Comparison of ENCODE assay signal across 12 cellular contexts in the genomic region with DNA sequence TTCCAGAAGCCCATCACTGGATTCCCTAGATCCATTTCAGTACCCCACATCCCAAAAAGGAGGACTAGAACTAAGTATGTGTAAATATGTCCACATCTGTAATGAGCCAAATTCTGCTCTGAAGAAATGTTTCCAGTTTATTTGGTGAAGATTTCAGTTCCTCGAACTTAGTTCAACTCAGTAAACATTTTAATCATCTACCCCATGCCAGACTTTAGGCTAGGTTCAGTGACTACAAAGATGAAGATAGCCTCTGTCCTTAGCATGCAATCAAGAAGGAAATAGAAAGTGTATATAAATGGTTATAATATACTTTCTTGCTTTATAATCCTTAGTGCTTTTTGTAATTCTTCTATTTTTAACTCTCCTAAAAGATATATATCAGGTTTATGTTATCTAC. TPM values are rescaled to one million over a fixed set of nuclear protein-coding genes. Genes with fewer than 3 reads are reported as not detected.
DNase-seq lines count a peak whose midpoint lies in the region; TF ChIP-seq lines count a peak whose summit lies in the region.
"Had no signal": no experiment of that assay in that cellular context is flagged by ENCODE, and none has a peak within 500 bp of the region (broad histone marks: within the 10 kb centered on the region; RNA-seq: fewer than 3 reads in every experiment).

No MANE protein-coding gene starts in this region.

- H3K4me3 Mint-ChIP-seq in HFFc6 (peak overlapping the region; percentile 66), chondrocyte (ENCODE audit: unreplicated experiment) (peak overlapping the region; percentile 33)

- no peaks in the 10 kb centered on the region for H3K27me3 ChIP-seq in stomach

- TF ChIP-seq CTCF in HFFc6 (IDR thresholded peaks at IDR 0.05) (no peak), chondrocyte (IDR thresholded peaks at IDR 0.05) (no peak), stomach (IDR thresholded peaks at IDR 0.05) (no peak)

- TF ChIP-seq POLR2A in stomach (IDR thresholded peaks at IDR 0.05), result no peak

- H3K9me3 ChIP-seq in mesodermal cell (ENCODE audit: control insufficient read depth, low read length) (peaks cover 6% of the 10 kb centered on the region), stomach (no peaks in the 10 kb centered on the region)

- H3K36me3 ChIP-seq in mesodermal cell (ENCODE audit: control insufficient read depth, insufficient read depth, low read length) (peaks cover 17% of the 10 kb centered on the region), stomach (no peaks in the 10 kb centered on the region)

- H3K36me3 Mint-ChIP-seq in HFFc6 (ENCODE audit: low read depth) (peaks cover 41% of the 10 kb centered on the region), chondrocyte (ENCODE audit: low read depth) (peaks cover 10% of the 10 kb centered on the region)

- peak overlapping the region; percentile 70 for H3K27ac ChIP-seq in mesodermal cell (ENCODE audit: low read depth, low read length, severe bottlenecking)
- H3K27ac ChIP-seq in stomach, result peak overlapping the region in 4 of 5 donors; percentile 69 to 89 (median 84)

- H3K27me3 Mint-ChIP-seq in HFFc6 (ENCODE audit: insufficient read depth), result peaks cover 3% of the 10 kb centered on the region; the same call in 1 of the 2 replicates
- no peaks in the 10 kb centered on the region for H3K27me3 Mint-ChIP-seq in chondrocyte (ENCODE audit: low read depth)

- H3K9me3 Mint-ChIP-seq in HFFc6, result peaks cover 12% of the 10 kb centered on the region
- H3K9me3 Mint-ChIP-seq in chondrocyte (ENCODE audit: low read depth), result peaks cover 3% of the 10 kb centered on the region

- peaks cover 43% of the 10 kb centered on the region for H3K4me1 ChIP-seq in mesodermal cell (ENCODE audit: control insufficient read depth, insufficient read depth, low read length, poor library complexity, severe bottlenecking)
- peaks cover 15 to 69% (median 27%) of the 10 kb centered on the region in 4 donors for H3K4me1 ChIP-seq in stomach

- peaks cover 93% of the 10 kb centered on the region for H3K4me1 Mint-ChIP-seq in HFFc6 (ENCODE audit: low read depth)
- H3K4me1 Mint-ChIP-seq in chondrocyte (ENCODE audit: low read depth), result peaks cover 88% of the 10 kb centered on the region

- H3K4me3 ChIP-seq in mesodermal cell (ENCODE audit: extremely low read depth, insufficient read depth, low read length, poor library complexity, severe bottlenecking) (no peak overlapping the region), stomach (no peak overlapping the region)

- DNase-seq in HFFc6 (no peak), chondrocyte (ENCODE audit: low spot score) (no peak), stomach (no peak), GF-D8 (lab: John Stamatoyannopoulos, UW) (no peak), D341Med (ENCODE audit: low spot score) (no peak), NCI-H1105 treated with DMSO at 0.1 percent for 48 hours (lab: John Stamatoyannopoulos, UW) (no peak)
- DNase-seq in activated CD8-positive, alpha-beta memory T cell treated with anti-CD3 and anti-CD28 coated beads, Interleukin-2, amount 50 U/mL, for 4 hours, result no peak
- DNase-seq: activated CD4-positive, alpha-beta T cell treated with anti-CD3 and anti-CD28 coated beads, Interleukin-2, amount 50 U/mL, for 48 hours; activated gamma-delta T cell treated with Interleukin-2 at 50 U/mL for 16 hours; NCI-H2081 treated with DMSO at 0.1 percent for 48 hours; retina had no signal

- H3K27ac Mint-ChIP-seq in HFFc6 (peak overlapping the region; percentile 91), chondrocyte (ENCODE audit: unreplicated experiment) (peak overlapping the region; percentile 87)

- 80% methylated on average over 1 of the region's 1 CpG; no CpG with 5 or more reads in 1 of the 2 experiments for WGBS in mesodermal cell (ENCODE audit: insufficient coverage in 2 of 2), 2 experiments
- WGBS in stomach, 5 donors, result 10 to 23% (median 14%) methylated on average over 1 of the region's 1 CpG

- TF ChIP-seq EP300 in stomach (IDR thresholded peaks at IDR 0.05), result no peak

- intact Hi-C loops in stomach (cut with DNase I; ENCODE audit: low total_unique reads), result no loop called here

RNA-seq across cellular contexts. Expression of gene RUSC2, which starts 21.5 kb away (rescaled TPM):
- 10 to 100 TPM; 54.0 to 70.7 (median 59.9) TPM for total RNA-seq in HFFc6 (2021; fragmentation: NEBNext Ultra II Directional; extraction: Animal tissue kit (Norgen Biotek cat#: 25700))
- total RNA-seq in chondrocyte, result 96.3 to 135 TPM (median 107 TPM) in 3 replicates
- 19.5 TPM for polyA plus RNA-seq in mesodermal cell (2013, experiment 1 of 2)
- 16.2 TPM for polyA plus RNA-seq in mesodermal cell (2013, experiment 2 of 2)
- total RNA-seq in stomach, result 10 to 100 TPM in 2 of 5 donors, 1 to 10 TPM in 3; 3.8 to 34.8 (median 9.9) TPM
- polyA plus RNA-seq in stomach, result 1 to 10 TPM; 3.4 to 6.6 (median 6.5) TPM
